11 cellular contexts compared by ENCODE assay signal in the genomic region with DNA sequence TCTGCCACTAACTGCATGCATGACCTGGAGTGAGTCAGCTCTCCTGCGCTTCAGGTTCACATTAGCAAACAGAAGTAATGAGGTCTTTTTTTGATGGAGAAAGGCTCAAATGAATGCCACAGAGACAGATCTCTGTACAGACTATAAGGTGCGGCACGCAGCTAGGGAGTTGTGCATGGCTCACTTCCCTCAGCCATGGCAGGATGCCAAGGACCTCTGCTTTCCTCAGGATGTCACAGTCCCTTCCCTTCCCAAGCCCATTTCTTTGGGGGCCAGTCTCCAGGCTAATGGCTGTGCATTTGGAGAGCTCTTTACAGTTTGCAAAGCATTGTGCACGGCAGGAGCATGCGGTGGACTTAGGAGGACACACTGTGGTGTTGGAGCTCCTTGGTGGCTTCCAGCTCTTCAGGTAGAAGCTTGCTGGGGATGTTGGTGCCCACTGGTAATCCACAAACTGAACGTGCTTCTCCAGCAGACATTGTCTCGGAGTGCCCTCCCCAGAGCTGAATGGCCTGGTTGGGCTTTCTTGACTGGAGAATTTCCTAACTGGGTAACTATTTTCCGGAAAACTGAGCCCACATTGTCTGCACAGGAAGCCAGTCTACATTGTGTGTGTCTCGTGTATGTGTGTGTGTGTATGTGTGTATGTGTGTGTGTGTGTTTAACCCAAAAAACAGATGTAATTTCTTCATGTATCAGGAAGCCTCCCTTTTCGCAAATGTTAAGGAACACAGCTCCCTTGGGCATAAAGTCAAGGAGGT.
DNase-seq lines count a peak whose midpoint lies in the region; ATAC-seq and TF ChIP-seq lines count a peak whose summit lies in the region.
"Had no signal": no experiment of that assay in that cellular context is flagged by ENCODE, and none has a peak within 500 bp of the region (broad histone marks: within the 10 kb centered on the region; RNA-seq: fewer than 3 reads in every experiment).

No MANE protein-coding gene starts in this region.

- CTCF ChIA-PET in MCF 10A (lab: Yijun Ruan, JAX) = interaction anchor here (0.6 to 1.4 kb wide), 4 partner anchors 16 to 204 kb away, joined by 3 to 4 read pairs (median 3); no protein-coding TSS in a partner anchor
- CTCF ChIA-PET in Caco-2 (lab: Charles Lee) = no interaction called here
- CTCF ChIA-PET in activated CD8-positive, alpha-beta T cell treated with anti-CD3 and anti-CD28 coated beads, Interleukin-2, amount 10 ng/mL, durations not matched to agents 7 days and 5 days (lab: Charles Lee) = interaction anchor here (1.2 kb wide), 1 partner anchor 10 kb away, joined by 3 read pairs; no protein-coding TSS in a partner anchor

- peaks cover 0 to 16% of the 10 kb centered on the region in 2 donors for H3K4me1 ChIP-seq in breast epithelium
- peaks cover 7 to 27% of the 10 kb centered on the region in 2 donors for H3K4me1 ChIP-seq in ascending aorta
- peaks cover 30% of the 10 kb centered on the region for H3K4me1 ChIP-seq in right cardiac atrium (ENCODE audit: control insufficient read depth, insufficient read depth, low read length)
- H3K4me1 ChIP-seq in upper lobe of right lung = peaks cover 32% of the 10 kb centered on the region
- H3K4me1 ChIP-seq in Caco-2 = peaks cover 30% of the 10 kb centered on the region

- no peaks in the 10 kb centered on the region for H3K9me3 ChIP-seq in breast epithelium
- H3K9me3 ChIP-seq in ascending aorta = no peaks in the 10 kb centered on the region
- H3K9me3 ChIP-seq in right cardiac atrium (ENCODE audit: control insufficient read depth, low read length) = no peaks in the 10 kb centered on the region
- no peaks in the 10 kb centered on the region for H3K9me3 ChIP-seq in upper lobe of right lung
- H3K9me3 ChIP-seq in Caco-2 = no peaks in the 10 kb centered on the region
- H3K9me3 ChIP-seq: SJSA1, stomach had no signal

- no peaks in the 10 kb centered on the region for H3K9me3 Mint-ChIP-seq in MCF 10A (ENCODE audit: unreplicated experiment)
- H3K9me3 Mint-ChIP-seq in Caco-2 (ENCODE audit: unreplicated experiment) = no peaks in the 10 kb centered on the region
- H3K9me3 Mint-ChIP-seq in activated CD8-positive, alpha-beta T cell treated with anti-CD3 and anti-CD28 coated beads, Interleukin-2, amount 10 ng/mL, durations not matched to agents 7 days and 5 days (ENCODE audit: insufficient read depth) = no peaks in the 10 kb centered on the region
- H3K9me3 Mint-ChIP-seq: activated naive CD4-positive, alpha-beta T cell treated with anti-CD3 and anti-CD28 coated beads, Interleukin-2, amount 50 U/mL, for 72 hours had no signal

- H3K36me3 Mint-ChIP-seq in MCF 10A (ENCODE audit: insufficient read depth, unreplicated experiment) = no peaks in the 10 kb centered on the region
- no peaks in the 10 kb centered on the region for H3K36me3 Mint-ChIP-seq in Caco-2 (ENCODE audit: insufficient read depth, unreplicated experiment)
- H3K36me3 Mint-ChIP-seq in activated CD8-positive, alpha-beta T cell treated with anti-CD3 and anti-CD28 coated beads, Interleukin-2, amount 10 ng/mL, durations not matched to agents 7 days and 5 days (ENCODE audit: low read depth) = no peaks in the 10 kb centered on the region
- H3K36me3 Mint-ChIP-seq: activated naive CD4-positive, alpha-beta T cell treated with anti-CD3 and anti-CD28 coated beads, Interleukin-2, amount 50 U/mL, for 72 hours had no signal

- WGBS in right cardiac atrium = 46% methylated on average over 10 of the region's 10 CpGs

- H3K27me3 ChIP-seq in breast epithelium (no peaks in the 10 kb centered on the region), ascending aorta (no peaks in the 10 kb centered on the region), right cardiac atrium (ENCODE audit: control insufficient read depth, insufficient read depth) (no peaks in the 10 kb centered on the region), upper lobe of right lung (no peaks in the 10 kb centered on the region), Caco-2 (replicated peaks; ENCODE audit: control insufficient read depth, insufficient read depth, low read length) (no peaks in the 10 kb centered on the region)
- H3K27me3 ChIP-seq: SJSA1, stomach had no signal

- peak; percentile 56 for DNase-seq in MCF 10A (ENCODE audit: unreplicated experiment)
- no peak for DNase-seq in breast epithelium (ENCODE audit: low spot score in 2 of 2)
- no peak for DNase-seq in ascending aorta (ENCODE audit: low spot score in 2 of 2)
- peak in 2 of 3 donors; percentile 56 to 80 for DNase-seq in right cardiac atrium
- no peak for DNase-seq in upper lobe of right lung
- no peak for DNase-seq in EL
- no peak for DNase-seq in Caco-2
- DNase-seq in activated CD8-positive, alpha-beta T cell treated with anti-CD3 and anti-CD28 coated beads, Interleukin-2, amount 10 ng/mL, durations not matched to agents 7 days and 5 days = no peak
- DNase-seq: stomach had no signal

- POLR2A ChIA-PET in MCF 10A (lab: Yijun Ruan, JAX) (interaction anchor here (0.6 to 4.1 kb wide), 7 partner anchors 36 to 713 kb away, joined by 3 to 22 read pairs (median 3); a partner anchor contains a TSS), Caco-2 (lab: Charles Lee) (no interaction called here)
- POLR2A ChIA-PET in activated CD8-positive, alpha-beta T cell treated with anti-CD3 and anti-CD28 coated beads, Interleukin-2, amount 10 ng/mL, durations not matched to agents 7 days and 5 days (lab: Charles Lee) = no interaction called here

- no peak for TF ChIP-seq POLR2A in breast epithelium (IDR thresholded peaks at IDR 0.05)

- no peaks in the 10 kb centered on the region for H3K27me3 Mint-ChIP-seq in MCF 10A (ENCODE audit: insufficient read depth, unreplicated experiment)
- no peaks in the 10 kb centered on the region for H3K27me3 Mint-ChIP-seq in Caco-2 (ENCODE audit: insufficient read depth, unreplicated experiment)
- H3K27me3 Mint-ChIP-seq in activated CD8-positive, alpha-beta T cell treated with anti-CD3 and anti-CD28 coated beads, Interleukin-2, amount 10 ng/mL, durations not matched to agents 7 days and 5 days (ENCODE audit: low read depth) = peaks cover 43% of the 10 kb centered on the region

- H3K27ac Mint-ChIP-seq in MCF 10A (ENCODE audit: low read depth, unreplicated experiment) (no peak overlapping the region), Caco-2 (ENCODE audit: unreplicated experiment) (no peak overlapping the region)
- H3K27ac Mint-ChIP-seq in activated CD8-positive, alpha-beta T cell treated with anti-CD3 and anti-CD28 coated beads, Interleukin-2, amount 10 ng/mL, durations not matched to agents 7 days and 5 days = no peak overlapping the region
- H3K27ac Mint-ChIP-seq: activated naive CD4-positive, alpha-beta T cell treated with anti-CD3 and anti-CD28 coated beads, Interleukin-2, amount 50 U/mL, for 72 hours had no signal

- ATAC-seq in right cardiac atrium (peak; percentile 42 to 61), upper lobe of right lung (peak; percentile 21)
- ATAC-seq in activated CD8-positive, alpha-beta T cell treated with anti-CD3 and anti-CD28 coated beads, Interleukin-2, amount 10 ng/mL, durations not matched to agents 7 days and 5 days = no peak
- ATAC-seq: activated naive CD4-positive, alpha-beta T cell treated with anti-CD3 and anti-CD28 coated beads, Interleukin-2, amount 50 U/mL, for 72 hours had no signal

- peaks cover 57% of the 10 kb centered on the region for H3K4me1 Mint-ChIP-seq in MCF 10A (ENCODE audit: insufficient read depth, unreplicated experiment)
- H3K4me1 Mint-ChIP-seq in Caco-2 (ENCODE audit: low read depth, unreplicated experiment) = peaks cover 14% of the 10 kb centered on the region
- peaks cover 40% of the 10 kb centered on the region for H3K4me1 Mint-ChIP-seq in activated CD8-positive, alpha-beta T cell treated with anti-CD3 and anti-CD28 coated beads, Interleukin-2, amount 10 ng/mL, durations not matched to agents 7 days and 5 days (ENCODE audit: low read depth)

- H3K4me3 Mint-ChIP-seq in MCF 10A (ENCODE audit: unreplicated experiment) (no peak overlapping the region), Caco-2 (ENCODE audit: unreplicated experiment) (no peak overlapping the region)
- H3K4me3 Mint-ChIP-seq in activated CD8-positive, alpha-beta T cell treated with anti-CD3 and anti-CD28 coated beads, Interleukin-2, amount 10 ng/mL, durations not matched to agents 7 days and 5 days = no peak overlapping the region

- intact Hi-C loops in MCF 10A (cut with micrococcal nuclease) (no loop called here), breast epithelium (cut with DNase I; ENCODE audit: low total_unique reads) (loop anchor here (10.0 kb wide), 1 partner anchor 785 kb away; no protein-coding TSS in a partner anchor), ascending aorta (cut with DNase I) (loop anchor here (5.0 to 10.0 kb wide), 3 partner anchors 105 to 173 kb away; a partner anchor contains a TSS), right cardiac atrium (cut with DNase I) (loop anchor here in 3 of 4 donors (10.0 kb wide), 2 partner anchors 155 to 165 kb away; no protein-coding TSS in a partner anchor), upper lobe of right lung (cut with DNase I) (no loop called here), Caco-2 (cut with micrococcal nuclease; ENCODE audit: unreplicated experiment) (no loop called here)

- H3K36me3 ChIP-seq in breast epithelium = no peaks in the 10 kb centered on the region
- H3K36me3 ChIP-seq in ascending aorta = no peaks in the 10 kb centered on the region
- no peaks in the 10 kb centered on the region for H3K36me3 ChIP-seq in upper lobe of right lung
- H3K36me3 ChIP-seq in Caco-2 (ENCODE audit: control insufficient read depth, insufficient read depth, low read length) = no peaks in the 10 kb centered on the region
- H3K36me3 ChIP-seq: SJSA1, stomach had no signal

- H3K27ac ChIP-seq in breast epithelium (peak overlapping the region in 1 of 2 donors; percentile 79), ascending aorta (peak overlapping the region; percentile 35 to 78), right cardiac atrium (ENCODE audit: low read length) (peak overlapping the region; percentile 33), upper lobe of right lung (no peak overlapping the region)
- H3K27ac ChIP-seq: SJSA1 had no signal

- H3K4me3 ChIP-seq in breast epithelium = no peak overlapping the region
- H3K4me3 ChIP-seq in ascending aorta = no peak overlapping the region
- H3K4me3 ChIP-seq in right cardiac atrium (ENCODE audit: low read length) = no peak overlapping the region
- no peak overlapping the region for H3K4me3 ChIP-seq in upper lobe of right lung
- H3K4me3 ChIP-seq in Caco-2 (ENCODE audit: low read depth, low read length) = no peak overlapping the region
- H3K4me3 ChIP-seq: SJSA1, stomach had no signal

- no TSS peak for BruUV-seq in MCF 10A (replicated peaks; lab: Mats Ljungman, UMichigan)
- BruUV-seq in Caco-2 (replicated peaks; lab: Mats Ljungman, UMichigan) = no TSS peak

- TF ChIP-seq CTCF in MCF 10A (IDR thresholded peaks at IDR 0.05; ENCODE audit: unreplicated experiment) = no peak
- no peak for TF ChIP-seq CTCF in breast epithelium (IDR thresholded peaks at IDR 0.05)
- no peak for TF ChIP-seq CTCF in ascending aorta (IDR thresholded peaks at IDR 0.05)
- no peak for TF ChIP-seq CTCF in upper lobe of right lung (IDR thresholded peaks at IDR 0.05)
- no peak for TF ChIP-seq CTCF in Caco-2 (IDR thresholded peaks at IDR 0.05; ENCODE audit: insufficient read depth in 1 of 2, low read depth in 1 of 2, low read length in 1 of 2, severe bottlenecking in 1 of 2, unreplicated experiment in 1 of 2)

Comparison
In these comparisons a context has a peak if more than half of its experiments do, and no peak if none do; other contexts are left out.
1. DNase-seq: peak in MCF 10A (single experiment) and right cardiac atrium (2 of 3); none in breast epithelium (0 of 2), ascending aorta (0 of 2), upper lobe of right lung (single experiment), EL (single experiment), Caco-2 (0 of 2) and activated CD8-positive, alpha-beta T cell treated with anti-CD3 and anti-CD28 coated beads, Interleukin-2, amount 10 ng/mL, durations not matched to agents 7 days and 5 days (single experiment).
2. intact Hi-C loops: an anchor here in breast epithelium (10.0 kb wide), ascending aorta (5.0 to 10.0 kb wide) and right cardiac atrium (10.0 kb wide); none called in MCF 10A, upper lobe of right lung and Caco-2.